Comparison of ENCODE assay signal across 12 cellular contexts in genomic region chr3:160784853-160785252, GRCh38. TPM values are rescaled to one million over a fixed set of nuclear protein-coding genes. Genes with fewer than 3 reads are reported as not detected.
A peak's percentile ranks its signal among the peaks of the same experiment; 100 is the strongest.
DNase-seq lines count a peak whose midpoint lies in the region; ATAC-seq and TF ChIP-seq lines count a peak whose summit lies in the region.
"Had no signal": no experiment of that assay in that cellular context is flagged by ENCODE, and none has a peak within 500 bp of the region (broad histone marks: within the 10 kb centered on the region; RNA-seq: fewer than 3 reads in every experiment).

No MANE protein-coding gene starts in this region.

- TF ChIP-seq CTCF in heart left ventricle (IDR thresholded peaks at IDR 0.05) = no peak
- no peak for TF ChIP-seq CTCF in right atrium auricular region (IDR thresholded peaks at IDR 0.05)
- TF ChIP-seq CTCF in body of pancreas (IDR thresholded peaks at IDR 0.05) = no peak
- TF ChIP-seq CTCF in lower lobe of right lung (IDR thresholded peaks at IDR 0.05) = no peak
- no peak for TF ChIP-seq CTCF in uterus (IDR thresholded peaks at IDR 0.05)

- TF ChIP-seq POLR2A in heart left ventricle (IDR thresholded peaks at IDR 0.05) (no peak), body of pancreas (IDR thresholded peaks at IDR 0.05) (no peak), uterus (IDR thresholded peaks at IDR 0.05) (no peak)

- DNase-seq in heart left ventricle = no peak
- no peak for DNase-seq in right atrium auricular region (ENCODE audit: low spot score)
- DNase-seq in body of pancreas = peak in 1 of 4 donors; percentile 18
- DNase-seq in lower lobe of right lung = no peak
- no peak for DNase-seq in medulla oblongata (ENCODE audit: extremely low spot score)
- no peak for DNase-seq in amygdala (lab: John Stamatoyannopoulos, UW)
- DNase-seq in uterus = no peak
- DNase-seq: ACHN; activated naive CD4-positive, alpha-beta T cell; midbrain; NCI-H2081 treated with DMSO at 0.1 percent for 48 hours had no signal

- H3K4me1 ChIP-seq in heart left ventricle (peaks cover 0 to 35% (median 8%) of the 10 kb centered on the region in 12 donors), right atrium auricular region (no peaks in the 10 kb centered on the region), body of pancreas (peaks cover 7% of the 10 kb centered on the region), lower lobe of right lung (no peaks in the 10 kb centered on the region), uterus (no peaks in the 10 kb centered on the region)

- H3K27ac ChIP-seq in heart left ventricle (peak overlapping the region in 1 of 12 donors; percentile 50), right atrium auricular region (no peak overlapping the region), body of pancreas (peak overlapping the region in 1 of 4 donors; percentile 17), lower lobe of right lung (no peak overlapping the region), uterus (no peak overlapping the region)

- no peaks in the 10 kb centered on the region for H3K27me3 ChIP-seq in heart left ventricle
- no peaks in the 10 kb centered on the region for H3K27me3 ChIP-seq in right atrium auricular region
- no peaks in the 10 kb centered on the region for H3K27me3 ChIP-seq in body of pancreas
- no peaks in the 10 kb centered on the region for H3K27me3 ChIP-seq in lower lobe of right lung (ENCODE audit: low read depth)
- H3K27me3 ChIP-seq in uterus = no peaks in the 10 kb centered on the region

- no peak overlapping the region for H3K4me3 ChIP-seq in heart left ventricle
- H3K4me3 ChIP-seq in right atrium auricular region = no peak overlapping the region
- H3K4me3 ChIP-seq in body of pancreas = no peak overlapping the region
- H3K4me3 ChIP-seq in lower lobe of right lung = no peak overlapping the region
- no peak overlapping the region for H3K4me3 ChIP-seq in uterus

- ATAC-seq in heart left ventricle (peak in 3 of 4 donors; percentile 37 to 57 (median 45)), body of pancreas (peak; percentile 78), lower lobe of right lung (peak; percentile 82 to 92), HG03045 (IDR thresholded peaks at IDR 0.05; ENCODE audit: unreplicated experiment) (no peak)

- H3K36me3 ChIP-seq in heart left ventricle (no peaks in the 10 kb centered on the region), right atrium auricular region (no peaks in the 10 kb centered on the region), body of pancreas (replicated peaks in 1 of 2; ENCODE audit: insufficient read depth in 1 of 2, low read depth in 2 of 2) (no peaks in the 10 kb centered on the region), lower lobe of right lung (no peaks in the 10 kb centered on the region), uterus (no peaks in the 10 kb centered on the region)

- H3K9me3 ChIP-seq in heart left ventricle = peaks cover 0 to 19% (median 0%) of the 10 kb centered on the region in 12 donors
- H3K9me3 ChIP-seq in right atrium auricular region = peaks cover 0 to 13% of the 10 kb centered on the region in 2 donors
- no peaks in the 10 kb centered on the region for H3K9me3 ChIP-seq in body of pancreas
- H3K9me3 ChIP-seq in lower lobe of right lung = no peaks in the 10 kb centered on the region
- H3K9me3 ChIP-seq in uterus = peaks cover 0 to 4% of the 10 kb centered on the region in 2 donors

- intact Hi-C loops in heart left ventricle (cut with DNase I) (no loop called here), body of pancreas (cut with DNase I) (no loop called here), lower lobe of right lung (cut with DNase I) (no loop called here), uterus (cut with DNase I; ENCODE audit: low total_unique reads) (no loop called here)

RNA-seq across cellular contexts. Expression of gene PPM1L, which starts 28.8 kb away (rescaled TPM):
- 10 to 100 TPM; 31.4 to 89.6 (median 45.9) TPM for total RNA-seq in heart left ventricle
- 10 to 100 TPM in 1 of 2 donors, 1 to 10 TPM in 1; 6.2 to 14.9 TPM for polyA plus RNA-seq in heart left ventricle
- 10 to 100 TPM; 23.8 to 47.4 TPM for total RNA-seq in right atrium auricular region
- 10 to 100 TPM in 1 of 2 donors, 1 to 10 TPM in 1; 7.6 to 13.7 TPM for total RNA-seq in body of pancreas
- 14.9 TPM for total RNA-seq in lower lobe of right lung
- 10 to 100 TPM in 3 of 4 donors, 1 to 10 TPM in 1; 3.2 to 27.9 (median 16.4) TPM for total RNA-seq in uterus
